ENCODE assay signal across 24 cellular contexts in the genomic region with DNA sequence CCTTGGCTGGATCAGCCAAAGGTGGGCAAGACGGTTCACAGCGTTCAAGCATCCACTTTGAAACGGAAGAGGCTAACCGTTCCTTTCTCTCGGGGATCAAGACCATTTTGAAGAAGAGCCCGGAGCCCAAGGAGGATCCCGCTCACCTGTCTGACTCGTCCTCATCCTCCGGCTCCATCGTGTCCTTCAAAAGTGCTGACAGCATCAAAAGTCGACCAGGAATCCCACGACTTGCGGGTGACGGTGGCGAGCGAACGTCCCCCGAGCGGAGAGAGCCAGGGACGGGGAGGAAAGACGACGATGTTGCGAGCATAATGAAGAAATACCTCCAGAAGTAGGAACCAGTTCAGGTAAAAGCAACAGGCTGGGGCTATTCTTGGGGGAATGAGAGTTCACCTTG.
DNase-seq lines count a peak whose midpoint lies in the region; ATAC-seq, FAIRE-seq and TF ChIP-seq lines count a peak whose summit lies in the region.
"Had no signal": no experiment of that assay in that cellular context is flagged by ENCODE, and none has a peak within 500 bp of the region (broad histone marks: within the 10 kb centered on the region; RNA-seq: fewer than 3 reads in every experiment).

No MANE protein-coding gene starts in this region.

- H3K4me1 Mint-ChIP-seq in GM23338, result no peaks in the 10 kb centered on the region
- H3K4me1 Mint-ChIP-seq: B cell had no signal

- H2BK5ac ChIP-seq in neuronal stem cell (ENCODE audit: low read length), result no peak overlapping the region

- ATAC-seq in A549, result no peak
- ATAC-seq in GM23338, result no peak
- no peak for ATAC-seq in K562
- ATAC-seq: CD8-positive, alpha-beta T cell had no signal

- no peaks in the 10 kb centered on the region for H3K79me1 ChIP-seq in neuronal stem cell (ENCODE audit: low read depth, low read length)

- no peak overlapping the region for H2BK12ac ChIP-seq in neuronal stem cell (ENCODE audit: low read length)

- POLR2A ChIA-PET in A549 (lab: Yijun Ruan, JAX) (no interaction called here), K562 (lab: Yijun Ruan, JAX) (no interaction called here)

- no peak overlapping the region for H3K14ac ChIP-seq in neuronal stem cell (ENCODE audit: low read length)

- H3K18ac ChIP-seq in neuronal stem cell (ENCODE audit: low read length), result peak overlapping the region; percentile 59

- no peaks in the 10 kb centered on the region for H3K9me3 Mint-ChIP-seq in GM23338
- H3K9me3 Mint-ChIP-seq: CD8-positive, alpha-beta T cell had no signal

- TF ChIP-seq CTCF in A549 (IDR thresholded peaks at IDR 0.05), result no peak
- no peak for TF ChIP-seq CTCF in GM23338 (conservative IDR thresholded peaks at IDR 0.05; ENCODE audit: low read depth in 2 of 2)
- no peak for TF ChIP-seq CTCF in K562 (IDR thresholded peaks at IDR 0.05 in 2 of 3, conservative IDR thresholded peaks at IDR 0.05 in 1 of 3; ENCODE audit: insufficient read depth in 2 of 3, low read depth in 1 of 3, low read length in 3 of 3)

- no peak overlapping the region for H2BK15ac ChIP-seq in neuronal stem cell (ENCODE audit: low read length)

- H3K4me3 Mint-ChIP-seq in GM23338, result no peak overlapping the region
- H3K4me3 Mint-ChIP-seq: B cell; CD4-positive, alpha-beta T cell; CD8-positive, alpha-beta T cell had no signal

- no peak overlapping the region for H3K23ac ChIP-seq in neuronal stem cell (ENCODE audit: low read depth, low read length, poor library complexity)

- no peak overlapping the region for H3K4ac ChIP-seq in neuronal stem cell (ENCODE audit: low read length)

- no peak overlapping the region for H3K9ac ChIP-seq in K562 (ENCODE audit: insufficient read depth in 1 of 2, low read depth in 2 of 2, low read length in 2 of 2)
- no peak overlapping the region for H3K9ac ChIP-seq in neuronal stem cell (ENCODE audit: low read depth, low read length, poor library complexity)
- H3K9ac ChIP-seq: BLaER1 treated with 17β-estradiol and CSF1 and Interleukin-3, amounts not matched to agents 10 nM and 100 nM had no signal

- peaks cover 9% of the 10 kb centered on the region for H3K27me3 Mint-ChIP-seq in GM23338 (ENCODE audit: insufficient read depth, low read depth, poor library complexity)

- TF ChIP-seq EP300 in A549 (IDR thresholded peaks at IDR 0.05), result no peak
- TF ChIP-seq EP300 in K562 (IDR thresholded peaks at IDR 0.05; ENCODE audit: low read length), result no peak

- H4K8ac ChIP-seq in neuronal stem cell (ENCODE audit: low read depth, low read length), result no peak overlapping the region

- H3K4me2 ChIP-seq in A549 (no peak overlapping the region), GM23338 (no peak overlapping the region), K562 (ENCODE audit: insufficient read depth, low read length) (no peak overlapping the region), neuronal stem cell (ENCODE audit: insufficient read depth, low read length, poor library complexity, severe bottlenecking) (no peak overlapping the region)
- H3K4me2 ChIP-seq: BLaER1 treated with 17β-estradiol and CSF1 and Interleukin-3, amounts not matched to agents 10 nM and 100 nM had no signal

- CTCF ChIA-PET in A549 (lab: Yijun Ruan, JAX) (no interaction called here), K562 (lab: Yijun Ruan, JAX; ENCODE audit: low intra/inter-chr PET ratio) (no interaction called here)

- H4K91ac ChIP-seq in neuronal stem cell (ENCODE audit: low read depth, low read length, poor library complexity), result no peak overlapping the region

- TF ChIP-seq RAD21 in A549 (conservative IDR thresholded peaks at IDR 0.05 in 1 of 2, IDR thresholded peaks at IDR 0.05 in 1 of 2), result no peak
- no peak for TF ChIP-seq RAD21 in K562 (CRISPR knock-in tag; conservative IDR thresholded peaks at IDR 0.05 in 1 of 2, IDR thresholded peaks at IDR 0.05 in 1 of 2)

- H2AK5ac ChIP-seq in neuronal stem cell (ENCODE audit: low read depth, low read length), result peak overlapping the region; percentile 22

- H3K9me2 ChIP-seq in GM23338 (ENCODE audit: insufficient read depth), result no peaks in the 10 kb centered on the region

- no peak overlapping the region for H2BK120ac ChIP-seq in neuronal stem cell (ENCODE audit: low read depth, low read length)

- DNase-seq in A549 (ENCODE audit: low read depth in 1 of 2, low spot score in 1 of 2) (no peak), GM23338 (ENCODE audit: low spot score) (no peak), K562 (ENCODE audit: extremely low read depth in 1 of 4, low spot score in 3 of 4) (no peak), neuronal stem cell (ENCODE audit: low spot score) (no peak), H7 (no peak), DMS114 treated with DMSO at 0.1 percent for 48 hours (lab: John Stamatoyannopoulos, UW; ENCODE audit: unreplicated experiment) (no peak), hippocampal formation (lab: John Stamatoyannopoulos, UW) (no peak)
- DNase-seq: 8988T; AML-193; Caco-2; Calu3; CD4-positive, alpha-beta T cell; CD8-positive, alpha-beta T cell; DMS153; DMS53; DMS79 treated with DMSO at 0.1 percent for 48 hours; GF-D8 had no signal

- intact Hi-C loops in K562 (cut with micrococcal nuclease), result no loop called here

- in situ Hi-C loops in K562 (cut with MboI), result no loop called here

- no peaks in the 10 kb centered on the region for H3F3A ChIP-seq in GM23338 (replicated peaks; ENCODE audit: low read depth)

- H3K4me1 ChIP-seq in A549, result no peaks in the 10 kb centered on the region
- H3K4me1 ChIP-seq in GM23338 (ENCODE audit: insufficient read depth), result no peaks in the 10 kb centered on the region
- H3K4me1 ChIP-seq in K562 (replicated peaks in 1 of 2; ENCODE audit: control insufficient read depth in 2 of 2, insufficient read depth in 2 of 2, low read length in 2 of 2), result no peaks in the 10 kb centered on the region
- no peaks in the 10 kb centered on the region for H3K4me1 ChIP-seq in neuronal stem cell (ENCODE audit: control insufficient read depth in 2 of 2, insufficient read depth in 1 of 2, low read depth in 1 of 2, low read length in 2 of 2)
- H3K4me1 ChIP-seq: Caco-2 had no signal

- no peaks in the 10 kb centered on the region for H3K9me3 ChIP-seq in A549
- no peaks in the 10 kb centered on the region for H3K9me3 ChIP-seq in K562 (replicated peaks; ENCODE audit: control insufficient read depth, insufficient read depth, low read depth, low read length)
- H3K9me3 ChIP-seq in neuronal stem cell (replicated peaks in 1 of 2; ENCODE audit: control insufficient read depth in 2 of 2, insufficient read depth in 1 of 2, low read depth in 1 of 2, low read length in 2 of 2), result no peaks in the 10 kb centered on the region
- H3K9me3 ChIP-seq: Caco-2 had no signal

- BruUV-seq in K562 (replicated peaks; lab: Mats Ljungman, UMichigan), result no TSS peak

- TF ChIP-seq POLR2A in A549 (IDR thresholded peaks at IDR 0.05; ENCODE audit: low read length), result no peak
- TF ChIP-seq POLR2A in K562 (conservative IDR thresholded peaks at IDR 0.05), result no peak

- H3K36me3 Mint-ChIP-seq in GM23338 (ENCODE audit: low read depth), result no peaks in the 10 kb centered on the region
- H3K36me3 Mint-ChIP-seq: CD8-positive, alpha-beta T cell had no signal

- H3K4me3 ChIP-seq in A549, result no peak overlapping the region
- H3K4me3 ChIP-seq in GM23338, result no peak overlapping the region
- H3K4me3 ChIP-seq in K562, result no peak overlapping the region
- no peak overlapping the region for H3K4me3 ChIP-seq in neuronal stem cell (ENCODE audit: low read length in 2 of 2)
- no peak overlapping the region for H3K4me3 ChIP-seq in H7 (ENCODE audit: insufficient read depth, low read depth, low read length)
- H3K4me3 ChIP-seq: BLaER1 treated with 17β-estradiol and CSF1 and Interleukin-3, amounts not matched to agents 10 nM and 100 nM had no signal

- H3K27ac Mint-ChIP-seq in GM23338, result no peak overlapping the region
- H3K27ac Mint-ChIP-seq: B cell; CD4-positive, alpha-beta T cell; CD8-positive, alpha-beta T cell had no signal

- 35% methylated on average over 21 of the region's 23 CpGs for WGBS in A549 (ENCODE audit: missing lambda C conversion rate)
- WGBS in K562 (ENCODE audit: insufficient coverage, low coverage, missing lambda C conversion rate), result 77% methylated on average over 18 of the region's 23 CpGs
- no CpG with 5 or more reads among the region's 23 CpGs for WGBS in neuronal stem cell (ENCODE audit: extremely low coverage in 2 of 2, insufficient read length in 2 of 2, insufficient replicate concordance in 1 of 2), 2 donors

- H3K9me1 ChIP-seq in K562 (ENCODE audit: control insufficient read depth, insufficient read depth, low read length), result no peaks in the 10 kb centered on the region

- H3K27ac ChIP-seq in A549 (no peak overlapping the region), GM23338 (ENCODE audit: low read depth) (no peak overlapping the region), K562 (ENCODE audit: extremely low read depth, low read depth, low read length) (no peak overlapping the region), neuronal stem cell (replicated peaks; ENCODE audit: low read length) (no peak overlapping the region)
- H3K27ac ChIP-seq: BLaER1 treated with 17β-estradiol and CSF1 and Interleukin-3, amounts not matched to agents 10 nM and 100 nM; C4-2B had no signal

- FAIRE-seq in A549 (lab: Jason Lieb, UNC) (no peak), K562 (lab: Jason Lieb, UNC) (no peak)
- FAIRE-seq: A204.1, D721Med, G401.6, GM12891 had no signal

- H3K79me2 ChIP-seq in GM23338 (replicated peaks; ENCODE audit: insufficient read depth), result no peaks in the 10 kb centered on the region
- H3K79me2 ChIP-seq in K562 (ENCODE audit: control insufficient read depth, insufficient read depth, low read length), result no peaks in the 10 kb centered on the region

- H3K36me3 ChIP-seq in GM23338 (ENCODE audit: insufficient read depth) (no peaks in the 10 kb centered on the region), K562 (ENCODE audit: control insufficient read depth, insufficient read depth, low read length) (no peaks in the 10 kb centered on the region; the same call in 2 of the 3 replicates), neuronal stem cell (replicated peaks in 1 of 2; ENCODE audit: control insufficient read depth in 2 of 2, insufficient read depth in 2 of 2, low read length in 2 of 2) (no peaks in the 10 kb centered on the region), H7 (replicated peaks; ENCODE audit: control insufficient read depth, insufficient read depth, low read length) (no peaks in the 10 kb centered on the region)
- H3K36me3 ChIP-seq: BLaER1 treated with 17β-estradiol and CSF1 and Interleukin-3, amounts not matched to agents 10 nM and 100 nM had no signal

- H2AFZ ChIP-seq in GM23338 (0 out of 2 replicates have a peak overlapping the region, but pooled peaks have one; percentile 18), K562 (ENCODE audit: low read depth, low read length) (no peak overlapping the region), neuronal stem cell (ENCODE audit: low read length) (no peak overlapping the region)

- H3K27me3 ChIP-seq in GM23338 (ENCODE audit: insufficient read depth) (no peaks in the 10 kb centered on the region), K562 (ENCODE audit: control insufficient read depth in 2 of 2, insufficient read depth in 2 of 2, low read length in 2 of 2) (no peaks in the 10 kb centered on the region), neuronal stem cell (ENCODE audit: control insufficient read depth in 3 of 3, insufficient read depth in 3 of 3, low read depth in 1 of 3, low read length in 3 of 3) (no peaks in the 10 kb centered on the region), H7 (ENCODE audit: control insufficient read depth, insufficient read depth, low read length) (no peaks in the 10 kb centered on the region)
- H3K27me3 ChIP-seq: BLaER1 treated with 17β-estradiol and CSF1 and Interleukin-3, amounts not matched to agents 10 nM and 100 nM had no signal

- no peaks in the 10 kb centered on the region for H4K20me1 ChIP-seq in GM23338 (replicated peaks; ENCODE audit: insufficient read depth)
- H4K20me1 ChIP-seq in K562 (replicated peaks; ENCODE audit: control insufficient read depth, insufficient read depth, low read length), result no peaks in the 10 kb centered on the region
- H4K20me1 ChIP-seq: BLaER1 treated with 17β-estradiol and CSF1 and Interleukin-3, amounts not matched to agents 10 nM and 100 nM had no signal
